In genomic region chr1:205074084-205074483, GRCh38 we compare ENCODE assay signal across 17 cellular contexts. TPM values are rescaled to one million over a fixed set of nuclear protein-coding genes. Genes with fewer than 3 reads are reported as not detected.
DNase-seq lines count a peak whose midpoint lies in the region; ATAC-seq and TF ChIP-seq lines count a peak whose summit lies in the region.
"Had no signal": no experiment of that assay in that cellular context is flagged by ENCODE, and none has a peak within 500 bp of the region (broad histone marks: within the 10 kb centered on the region; RNA-seq: fewer than 3 reads in every experiment).

No MANE protein-coding gene starts in this region.

- no peak overlapping the region for H2BK15ac ChIP-seq in neuronal stem cell (ENCODE audit: low read length)

- TF ChIP-seq CTCF in MCF 10A (IDR thresholded peaks at IDR 0.05; ENCODE audit: unreplicated experiment): no peak
- no peak for TF ChIP-seq CTCF in breast epithelium (IDR thresholded peaks at IDR 0.05)
- TF ChIP-seq CTCF in mammary epithelial cell (conservative IDR thresholded peaks at IDR 0.05 in 1 of 2, IDR thresholded peaks at IDR 0.05 in 1 of 2; ENCODE audit: extremely low read depth in 1 of 2, insufficient read depth in 1 of 2, low read depth in 1 of 2, low read length in 2 of 2): no peak

- H3K4me3 Mint-ChIP-seq in MCF 10A (ENCODE audit: unreplicated experiment): no peak overlapping the region
- H3K4me3 Mint-ChIP-seq: CD8-positive, alpha-beta memory T cell; HFFc6 had no signal

- H2BK120ac ChIP-seq in neuronal stem cell (ENCODE audit: low read depth, low read length): no peak overlapping the region

- H3K9me3 Mint-ChIP-seq in MCF 10A (ENCODE audit: unreplicated experiment): no peaks in the 10 kb centered on the region
- H3K9me3 Mint-ChIP-seq: CD8-positive, alpha-beta memory T cell; HFFc6 had no signal

- H3K14ac ChIP-seq in neuronal stem cell (ENCODE audit: low read length): no peak overlapping the region

- TF ChIP-seq POLR2A in breast epithelium (IDR thresholded peaks at IDR 0.05): no peak

- no peaks in the 10 kb centered on the region for H3K27me3 ChIP-seq in breast epithelium
- H3K27me3 ChIP-seq in mammary epithelial cell (ENCODE audit: insufficient read depth, low read length): no peaks in the 10 kb centered on the region
- H3K27me3 ChIP-seq in neuronal stem cell (ENCODE audit: control insufficient read depth in 3 of 3, insufficient read depth in 3 of 3, low read depth in 1 of 3, low read length in 3 of 3): peaks cover 0 to 8% (median 0%) of the 10 kb centered on the region in 3 experiments
- H3K27me3 ChIP-seq: BLaER1 had no signal

- ATAC-seq in GM18511 (IDR thresholded peaks at IDR 0.05; ENCODE audit: unreplicated experiment) (no peak), GM21381 (IDR thresholded peaks at IDR 0.05; ENCODE audit: unreplicated experiment) (no peak)
- ATAC-seq: A549, HepG2 had no signal

- no peak overlapping the region for H2AK5ac ChIP-seq in neuronal stem cell (ENCODE audit: low read depth, low read length)

- TSS peak; percentile 92 for BruUV-seq in MCF 10A (replicated peaks; lab: Mats Ljungman, UMichigan)
- BruUV-seq in mammary epithelial cell (replicated peaks; lab: Mats Ljungman, UMichigan): TSS peak; percentile 88

- H4K91ac ChIP-seq in neuronal stem cell (ENCODE audit: low read depth, low read length, poor library complexity): no peak overlapping the region

- no peaks in the 10 kb centered on the region for H3K36me3 Mint-ChIP-seq in MCF 10A (ENCODE audit: insufficient read depth, unreplicated experiment)
- H3K36me3 Mint-ChIP-seq: CD8-positive, alpha-beta memory T cell had no signal

- H3K36me3 ChIP-seq in breast epithelium: no peaks in the 10 kb centered on the region
- H3K36me3 ChIP-seq in mammary epithelial cell (ENCODE audit: insufficient read depth, low read length): no peaks in the 10 kb centered on the region
- H3K36me3 ChIP-seq in neuronal stem cell (replicated peaks in 1 of 2; ENCODE audit: control insufficient read depth in 2 of 2, insufficient read depth in 2 of 2, low read length in 2 of 2): no peaks in the 10 kb centered on the region
- H3K36me3 ChIP-seq: BLaER1 had no signal

- CTCF ChIA-PET in MCF 10A (lab: Yijun Ruan, JAX): interaction anchor here (0.8 to 10.7 kb wide), 10 partner anchors 8 to 267 kb away, joined by 3 to 182 read pairs (median 3); no protein-coding TSS in a partner anchor
- CTCF ChIA-PET in mammary epithelial cell (lab: Charles Lee; ENCODE audit: low non-redundant PET): interaction anchor here (1.6 kb wide), 1 partner anchor 12 kb away, joined by 7 read pairs; no protein-coding TSS in a partner anchor

- intact Hi-C loops in MCF 10A (cut with micrococcal nuclease) (loop anchor here (5.0 kb wide), 1 partner anchor 48 kb away; the partner anchor contains the start of gene RBBP5), breast epithelium (cut with DNase I; ENCODE audit: low total_unique reads) (no loop called here), mammary epithelial cell (cut with micrococcal nuclease) (no loop called here)

- H3K27ac ChIP-seq in breast epithelium: no peak overlapping the region
- H3K27ac ChIP-seq in mammary epithelial cell (ENCODE audit: insufficient read depth, low read depth, low read length): peak overlapping the region; percentile 44
- H3K27ac ChIP-seq in neuronal stem cell (replicated peaks; ENCODE audit: low read length): no peak overlapping the region
- H3K27ac ChIP-seq: A549, BLaER1 had no signal

- peak overlapping the region; percentile 29 for H3K18ac ChIP-seq in neuronal stem cell (ENCODE audit: low read length)

- in situ Hi-C loops in mammary epithelial cell (cut with MboI; ENCODE audit: low sequenced_read_pairs in 2 of 2): no loop called here

- H3K9ac ChIP-seq in mammary epithelial cell (ENCODE audit: insufficient read depth, low read length) (no peak overlapping the region), neuronal stem cell (ENCODE audit: low read depth, low read length, poor library complexity) (no peak overlapping the region)
- H3K9ac ChIP-seq: BLaER1 had no signal

- DNase-seq in MCF 10A (ENCODE audit: unreplicated experiment) (no peak), breast epithelium (ENCODE audit: low spot score in 2 of 2) (no peak), mammary epithelial cell (no peak), neuronal stem cell (ENCODE audit: low spot score) (no peak), ecto neural progenitor cell (ENCODE audit: low spot score) (no peak)
- DNase-seq: Caco-2; CD8-positive, alpha-beta memory T cell; DMS53; GF-D8; HCEC 1CT; HFFc6 had no signal

- H3K79me1 ChIP-seq in neuronal stem cell (ENCODE audit: low read depth, low read length): no peaks in the 10 kb centered on the region

- no peaks in the 10 kb centered on the region for H3K79me2 ChIP-seq in mammary epithelial cell (ENCODE audit: insufficient read depth, low read length)

- no peak overlapping the region for H2BK5ac ChIP-seq in neuronal stem cell (ENCODE audit: low read length)

- no peak overlapping the region for H2BK12ac ChIP-seq in neuronal stem cell (ENCODE audit: low read length)

- POLR2A ChIA-PET in MCF 10A (lab: Yijun Ruan, JAX): interaction anchor here (0.6 to 6.9 kb wide), 5 partner anchors 10 to 243 kb away, joined by 3 to 53 read pairs (median 5); partner anchors contain the start of genes RBBP5 and TMEM81

- H3K4ac ChIP-seq in neuronal stem cell (ENCODE audit: low read length): no peak overlapping the region

- 90% methylated on average over 4 of the region's 11 CpGs for WGBS in mammary epithelial cell (ENCODE audit: low coverage, missing lambda C conversion rate)
- no CpG with 5 or more reads among the region's 11 CpGs for WGBS in neuronal stem cell (ENCODE audit: extremely low coverage in 2 of 2, insufficient read length in 2 of 2, insufficient replicate concordance in 1 of 2), 2 donors

- no peaks in the 10 kb centered on the region for H4K20me1 ChIP-seq in mammary epithelial cell (ENCODE audit: insufficient read depth, low read length)
- H4K20me1 ChIP-seq: BLaER1 had no signal

- no peaks in the 10 kb centered on the region for H3K9me3 ChIP-seq in breast epithelium
- no peaks in the 10 kb centered on the region for H3K9me3 ChIP-seq in mammary epithelial cell (replicated peaks; ENCODE audit: insufficient read depth, low read length)
- no peaks in the 10 kb centered on the region for H3K9me3 ChIP-seq in neuronal stem cell (replicated peaks in 1 of 2; ENCODE audit: control insufficient read depth in 2 of 2, insufficient read depth in 1 of 2, low read depth in 1 of 2, low read length in 2 of 2)
- H3K9me3 ChIP-seq: A549, BLaER1, Caco-2 had no signal

- H3K23ac ChIP-seq in neuronal stem cell (ENCODE audit: low read depth, low read length, poor library complexity): no peak overlapping the region

- no peaks in the 10 kb centered on the region for H3K27me3 Mint-ChIP-seq in MCF 10A (ENCODE audit: insufficient read depth, unreplicated experiment)

- H3K4me1 ChIP-seq in breast epithelium (no peaks in the 10 kb centered on the region), mammary epithelial cell (ENCODE audit: insufficient read depth, low read length) (peaks cover 20% of the 10 kb centered on the region), neuronal stem cell (ENCODE audit: control insufficient read depth in 2 of 2, insufficient read depth in 1 of 2, low read depth in 1 of 2, low read length in 2 of 2) (peaks cover 0 to 3% of the 10 kb centered on the region in 2 donors)
- H3K4me1 ChIP-seq: A549, BLaER1 had no signal

- peak overlapping the region; percentile 95 for H3K27ac Mint-ChIP-seq in MCF 10A (ENCODE audit: low read depth, unreplicated experiment)
- H3K27ac Mint-ChIP-seq: HFFc6 had no signal

- no peak overlapping the region for H3K4me3 ChIP-seq in breast epithelium
- no peak overlapping the region for H3K4me3 ChIP-seq in mammary epithelial cell (replicated peaks in 1 of 3; ENCODE audit: insufficient read depth in 1 of 3, low read depth in 2 of 3, low read length in 3 of 3)
- H3K4me3 ChIP-seq in neuronal stem cell (ENCODE audit: low read length in 2 of 2): no peak overlapping the region
- H3K4me3 ChIP-seq: A549, BLaER1 had no signal

- dilution Hi-C loops in mammary epithelial cell (cut with HindIII; ENCODE audit: low sequenced_read_pairs): loop anchor here (10.0 kb wide), 1 partner anchor 59 kb away; no protein-coding TSS in a partner anchor

- H3K4me2 ChIP-seq in mammary epithelial cell (ENCODE audit: insufficient read depth, low read depth, low read length) (no peak overlapping the region), neuronal stem cell (ENCODE audit: insufficient read depth, low read length, poor library complexity, severe bottlenecking) (no peak overlapping the region)
- H3K4me2 ChIP-seq: A549, BLaER1 had no signal

- H3K4me1 Mint-ChIP-seq in MCF 10A (ENCODE audit: insufficient read depth, unreplicated experiment): peaks cover 29% of the 10 kb centered on the region
- H3K4me1 Mint-ChIP-seq: CD8-positive, alpha-beta memory T cell had no signal

- no peak overlapping the region for H4K8ac ChIP-seq in neuronal stem cell (ENCODE audit: low read depth, low read length)

- H2AFZ ChIP-seq in mammary epithelial cell (ENCODE audit: low read depth, low read length) (peak overlapping the region; percentile 46), neuronal stem cell (ENCODE audit: low read length) (no peak overlapping the region)

RNA-seq across cellular contexts. Expression of gene TMEM81, which starts 10.2 kb away (rescaled TPM):
- total RNA-seq in MCF 10A (2022): 4.2 and 4.8 TPM in 2 replicates
- 1 to 10 TPM; 2.5 to 3.2 (median 2.6) TPM for total RNA-seq in breast epithelium
- total RNA-seq in mammary epithelial cell: 1 to 10 TPM; 1.5 to 2.4 TPM
- polyA plus RNA-seq in mammary epithelial cell: 1.9 TPM
- polyA minus RNA-seq in mammary epithelial cell: 0.93 TPM
- polyA plus RNA-seq in neuronal stem cell (2013, experiment 1 of 2): 2.2 TPM
- 2.4 TPM for polyA plus RNA-seq in neuronal stem cell (2013, experiment 2 of 2)

RNA-seq across cellular contexts. Expression of gene CNTN2, which starts 31.1 kb away (rescaled TPM):
- 0.05 TPM in 1 of 2 replicates, not detected in the other for total RNA-seq in MCF 10A (2022)
- total RNA-seq in breast epithelium: not detected
- under 1 TPM in 1 of 2 donors, not detected in 1; 0.35 TPM for total RNA-seq in mammary epithelial cell
- polyA plus RNA-seq in mammary epithelial cell: not detected
- not detected for polyA minus RNA-seq in mammary epithelial cell
- polyA plus RNA-seq in neuronal stem cell (2013, experiment 1 of 2): 0.66 TPM
- polyA plus RNA-seq in neuronal stem cell (2013, experiment 2 of 2): 0.66 TPM
- total RNA-seq: Caco-2; CD8-positive, alpha-beta memory T cell; HepG2; HFFc6 had no signal
- polyA plus RNA-seq: A549; AG04450; CD8-positive, alpha-beta memory T cell; HepG2 had no signal

RNA-seq across cellular contexts. Expression of gene RBBP5, which starts 47.7 kb away (rescaled TPM):
- total RNA-seq in MCF 10A (2022) (24.8 and 30.4 TPM in 2 replicates), breast epithelium (10 to 100 TPM; 15.7 to 25.5 (median 15.8) TPM), mammary epithelial cell (10 to 100 TPM; 15.2 to 17.5 TPM)
- polyA plus RNA-seq in mammary epithelial cell: 9.0 TPM
- polyA minus RNA-seq in mammary epithelial cell: 17.9 TPM
- 12.4 TPM for polyA plus RNA-seq in neuronal stem cell (2013, experiment 1 of 2)
- 12.8 TPM for polyA plus RNA-seq in neuronal stem cell (2013, experiment 2 of 2)
